In genomic region chr3:183697610-183698317, GRCh38 we compare ENCODE assay signal across 8 cellular contexts. TPM values are rescaled to one million over a fixed set of nuclear protein-coding genes. Genes with fewer than 3 reads are reported as not detected.
DNase-seq lines count a peak whose midpoint lies in the region; ATAC-seq lines count a peak whose summit lies in the region.

TSS of gene YEATS2 (plus strand) at chr3:183697797. CDS start at chr3:183715163, 17,366 bp downstream.

- no peaks in the 10 kb centered on the region for H3K9me3 Mint-ChIP-seq in activated naive CD4-positive, alpha-beta T cell treated with anti-CD3 and anti-CD28 coated beads for 36 hours

- H3K36me3 ChIP-seq in Karpas-422 (ENCODE audit: insufficient read depth, low read length), result peaks cover 12% of the 10 kb centered on the region; the same call in 1 of the 2 replicates

- H3K9ac ChIP-seq in Karpas-422 (ENCODE audit: low read length), result peak within 1 kb of the TSS; percentile 95

- no peaks in the 10 kb centered on the region for H3K9me3 ChIP-seq in Karpas-422 (ENCODE audit: low read length)

- peak within 1 kb of the TSS; percentile 80 for H3K4me3 Mint-ChIP-seq in activated naive CD4-positive, alpha-beta T cell treated with anti-CD3 and anti-CD28 coated beads for 36 hours

- H4K20me1 ChIP-seq in Karpas-422 (ENCODE audit: insufficient read depth, low read depth, low read length), result peaks cover 31% of the 10 kb centered on the region

- intact Hi-C loops in activated naive CD4-positive, alpha-beta T cell treated with anti-CD3 and anti-CD28 coated beads for 36 hours (cut with micrococcal nuclease), result loop anchor here (1.0 to 5.0 kb wide), 7 partner anchors 61 to 552 kb away; partner anchors contain the start of genes EEF1AKMT4, KLHL6 and MCF2L2

- H3K27me3 Mint-ChIP-seq in activated naive CD4-positive, alpha-beta T cell treated with anti-CD3 and anti-CD28 coated beads for 36 hours (ENCODE audit: low read depth), result no peaks in the 10 kb centered on the region

- H3K27ac Mint-ChIP-seq in activated naive CD4-positive, alpha-beta T cell treated with anti-CD3 and anti-CD28 coated beads for 36 hours, result peak within 1 kb of the TSS; percentile 91

- H3K4me3 ChIP-seq in Karpas-422 (ENCODE audit: low read length), result peak within 1 kb of the TSS; percentile 92

- peak within 1 kb of the TSS; percentile 86 for H3K4me2 ChIP-seq in Karpas-422 (ENCODE audit: low read depth, low read length, poor library complexity, severe bottlenecking)

- peak; percentile 76 for ATAC-seq in GM21786 (IDR thresholded peaks at IDR 0.05; ENCODE audit: unreplicated experiment)

- peak within 1 kb of the TSS; percentile 92 for H2AFZ ChIP-seq in Karpas-422 (ENCODE audit: low read length)

- H3K27ac ChIP-seq in Karpas-422 (ENCODE audit: low read length), result peak within 1 kb of the TSS; percentile 75

- peaks cover 28% of the 10 kb centered on the region for H3K4me1 Mint-ChIP-seq in activated naive CD4-positive, alpha-beta T cell treated with anti-CD3 and anti-CD28 coated beads for 36 hours (ENCODE audit: low read depth)

- peaks cover 54% of the 10 kb centered on the region for H3K79me2 ChIP-seq in Karpas-422 (ENCODE audit: low read length)

- CTCF ChIA-PET in activated naive CD4-positive, alpha-beta T cell treated with anti-CD3 and anti-CD28 coated beads for 36 hours (lab: Charles Lee), result interaction anchor here (0.6 to 1.2 kb wide), 4 partner anchors 62 to 106 kb away, joined by 3 to 5 read pairs (median 4); no protein-coding TSS in a partner anchor

- H3K36me3 Mint-ChIP-seq in activated naive CD4-positive, alpha-beta T cell treated with anti-CD3 and anti-CD28 coated beads for 36 hours (ENCODE audit: low read depth), result peaks cover 16% of the 10 kb centered on the region

- no peaks in the 10 kb centered on the region for H3K9me2 ChIP-seq in Karpas-422 (replicated peaks; ENCODE audit: insufficient read depth, low read length)

- H3K27me3 ChIP-seq in Karpas-422 (ENCODE audit: low read length), result no peaks in the 10 kb centered on the region

- peak; percentile 86 for DNase-seq in ELF-1 (ENCODE audit: low read depth, low spot score)
- DNase-seq in Karpas-422, result peak; percentile 95
- peak; percentile 77 for DNase-seq in SK-N-DZ (ENCODE audit: low spot score)
- DNase-seq in activated naive CD4-positive, alpha-beta T cell treated with anti-CD3 and anti-CD28 coated beads for 36 hours, result peak; percentile 79
- peak; percentile 64 for DNase-seq in globus pallidus (ENCODE audit: low spot score)
- DNase-seq in occipital lobe (lab: John Stamatoyannopoulos, UW), result peak; percentile 57
- DNase-seq in superior temporal gyrus (ENCODE audit: extremely low spot score), result peak; percentile 60

- H3K4me1 ChIP-seq in Karpas-422 (ENCODE audit: low read length), result peaks cover 21% of the 10 kb centered on the region

RNA-seq across cellular contexts. Expression of gene YEATS2, which starts in this region (rescaled TPM):
- 72.9 and 92.8 TPM in 2 replicates for total RNA-seq in Karpas-422 (2014; rRNA removed; shearing (Covaris generic); ENCODE audit: low replicate concordance)
- 50.2 and 63.6 TPM in 2 replicates for polyA plus RNA-seq in SK-N-DZ (2014; cell fraction: cytosol; rRNA removed)
- polyA plus RNA-seq in SK-N-DZ (2014; cell fraction: nucleus; rRNA removed), result 60.2 and 75.8 TPM in 2 replicates
- total RNA-seq in activated naive CD4-positive, alpha-beta T cell treated with anti-CD3 and anti-CD28 coated beads for 36 hours, result 10 to 100 TPM; 38.1 to 39.0 TPM
- total RNA-seq in occipital lobe, result 62.1 TPM

Comparison
In these comparisons a context has a peak if more than half of its experiments do, and no peak if none do; other contexts are left out.
1. Peak in every context shown above with its lines: DNase-seq, ATAC-seq, H3K4me3 ChIP-seq and H3K27ac ChIP-seq.